1 cellular context compared by ENCODE assay signal in the genomic region with DNA sequence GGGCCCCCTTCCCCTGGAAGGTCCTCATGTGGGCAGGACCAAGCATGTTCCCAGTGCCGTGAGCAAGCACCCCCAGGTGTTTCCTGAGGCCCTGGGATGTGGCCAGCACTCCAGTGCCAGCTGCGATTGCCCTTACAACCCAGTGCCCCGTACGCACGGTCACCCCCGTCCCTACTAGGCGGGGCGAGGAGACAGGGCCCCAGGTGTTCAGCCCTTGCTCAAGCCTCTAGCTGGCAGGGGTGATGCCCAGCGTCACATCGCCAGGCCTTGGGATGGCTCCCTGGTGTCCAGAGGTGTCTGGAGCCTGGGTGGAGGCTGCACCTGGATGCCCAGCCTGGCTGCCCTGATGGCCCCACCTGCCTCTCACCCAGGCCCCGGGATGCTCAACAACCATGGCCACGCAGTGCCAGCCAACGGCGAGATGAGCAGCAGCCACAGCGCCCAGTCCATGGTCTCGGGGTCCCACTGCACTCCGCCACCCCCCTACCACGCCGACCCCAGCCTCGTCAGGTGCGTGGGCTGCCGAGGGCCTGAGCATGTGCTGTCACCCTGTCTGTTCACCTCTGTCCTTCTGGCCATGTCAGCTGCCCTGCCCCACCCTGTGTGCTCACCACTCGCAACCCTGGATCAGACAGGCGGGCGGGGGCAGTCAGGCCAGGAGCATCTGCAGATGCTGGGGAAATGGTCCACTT.
TF ChIP-seq lines count a peak whose summit lies in the region.

No MANE protein-coding gene starts in this region.

TF ChIP-seq in HepG2, 621 proteins besides CTCF, POLR2A, EP300 and RAD21:
- TF ChIP-seq AGO1 (IDR thresholded peaks at IDR 0.05; ENCODE audit: low read depth, low read length, poor library complexity, severe bottlenecking) (peak; percentile 79), FOXP1 (IDR thresholded peaks at IDR 0.05) (no peak), FOXP1 (CRISPR knock-in tag; IDR thresholded peaks at IDR 0.05) (no peak), PRPF4 (IDR thresholded peaks at IDR 0.05; ENCODE audit: low read depth, low read length, poor library complexity, severe bottlenecking) (no peak)
